In the genomic region with DNA sequence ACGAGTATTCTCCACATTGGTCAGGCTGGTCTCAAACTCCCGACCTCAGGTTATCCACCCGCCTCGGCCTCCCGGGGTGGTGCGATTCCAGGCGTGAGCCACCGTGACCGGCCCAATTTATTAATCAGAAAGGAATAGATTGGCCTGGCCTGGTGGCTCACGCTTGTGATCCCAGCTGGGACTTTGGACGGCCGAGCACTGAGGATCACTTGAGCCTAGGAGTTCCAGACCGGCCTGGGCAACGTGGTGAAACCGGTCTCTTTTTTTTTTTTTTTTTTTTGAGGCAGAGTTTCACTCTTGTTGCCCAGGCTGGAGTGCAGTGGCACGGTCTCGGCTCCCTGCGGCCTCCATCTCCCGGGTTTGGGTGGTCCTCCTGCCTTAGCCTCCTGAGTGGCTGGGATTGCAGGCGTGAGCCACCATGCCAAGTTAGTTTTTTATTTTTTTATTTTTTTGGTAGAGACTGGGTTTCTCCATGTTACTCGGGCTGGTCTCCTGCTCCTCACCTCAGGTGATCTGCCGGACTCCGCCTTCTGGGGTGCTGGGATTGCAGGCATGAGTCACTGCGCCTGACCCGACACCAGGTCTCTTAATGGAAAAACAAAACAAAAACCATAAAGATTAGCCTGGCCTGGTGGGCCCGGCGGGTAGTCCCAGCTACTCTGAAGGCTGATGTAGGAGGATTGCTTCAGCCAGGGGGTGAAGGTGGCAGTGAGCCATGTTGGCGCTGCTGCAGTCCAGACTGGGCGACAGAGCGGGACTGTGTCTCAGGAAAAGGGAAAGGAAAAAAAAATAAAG, we compare ENCODE assay signal across 8 cellular contexts.
DNase-seq lines count a peak whose midpoint lies in the region; ATAC-seq and TF ChIP-seq lines count a peak whose summit lies in the region.
"Not testable (repeated sequence)": the region's sequence is repeated elsewhere in the genome, so short reads cannot be mapped to it uniquely, and the experiment has no call there.

No MANE protein-coding gene starts in this region.

- not testable (repeated sequence) for H3T11ph ChIP-seq in H9 (ENCODE audit: low read length)

- not testable (repeated sequence) for H3K27ac Mint-ChIP-seq in H9
- peak overlapping the region; percentile 66 for H3K27ac Mint-ChIP-seq in MCF 10A (ENCODE audit: low read depth, unreplicated experiment)

- H3K27me3 Mint-ChIP-seq in H9 (ENCODE audit: low read depth); MCF 10A (ENCODE audit: insufficient read depth, unreplicated experiment): not testable (repeated sequence)

- H2BK15ac ChIP-seq in H9 (ENCODE audit: low read depth, low read length); mesendoderm (replicated peaks; ENCODE audit: low read depth): not testable (repeated sequence)

- not testable (repeated sequence) for H4K8ac ChIP-seq in H9 (replicated peaks; ENCODE audit: insufficient read length, low read depth, low read length); mesendoderm (ENCODE audit: low read depth, low read length)

- H4K20me1 ChIP-seq in H9 (ENCODE audit: control insufficient read depth, insufficient read depth, insufficient read length) = not testable (repeated sequence)

- not testable (repeated sequence) for H3K23me2 ChIP-seq in H9 (ENCODE audit: insufficient read length, low read depth, low read length, poor library complexity, severe bottlenecking)

- H3K27ac ChIP-seq in H9 (ENCODE audit: insufficient read length, low read depth, low read length); RWPE2 (ENCODE audit: poor library complexity, severe bottlenecking); mesendoderm (ENCODE audit: low read depth, low read length): not testable (repeated sequence)

- BruUV-seq in MCF 10A (replicated peaks; lab: Mats Ljungman, UMichigan) = not testable (repeated sequence)

- CTCF ChIA-PET in GM10248 (lab: Yijun Ruan, JAX); MCF 10A (lab: Yijun Ruan, JAX): not testable (repeated sequence)

- H3K9me3 Mint-ChIP-seq in H9; MCF 10A (ENCODE audit: unreplicated experiment): not testable (repeated sequence)

- not testable (repeated sequence) for H4K91ac ChIP-seq in H9 (ENCODE audit: insufficient read length, low read depth, low read length)

- H2AK5ac ChIP-seq in H9 (ENCODE audit: insufficient read length, low read length); mesendoderm (ENCODE audit: low read length): not testable (repeated sequence)

- not testable (repeated sequence) for H3K27me3 ChIP-seq in H9 (ENCODE audit: insufficient read depth, low read length); RWPE2 (ENCODE audit: insufficient read depth, poor library complexity, severe bottlenecking); mesendoderm (ENCODE audit: insufficient read depth, low read length, poor library complexity)

- not testable (repeated sequence) for H2AFZ ChIP-seq in H9 (ENCODE audit: low read length)

- not testable (repeated sequence) for H3K79me1 ChIP-seq in H9 (ENCODE audit: insufficient read depth, low read depth, low read length, poor library complexity, severe bottlenecking); mesendoderm (ENCODE audit: low read length)

- H3K36me3 Mint-ChIP-seq in H9 (ENCODE audit: insufficient read depth in 1 of 3, low read depth in 3 of 3); MCF 10A (ENCODE audit: insufficient read depth, unreplicated experiment): not testable (repeated sequence)

- H4K5ac ChIP-seq in H9 (ENCODE audit: insufficient read length, low read depth, low read length); mesendoderm (ENCODE audit: low read length): not testable (repeated sequence)

- intact Hi-C loops in MCF 10A (cut with micrococcal nuclease) = not testable (repeated sequence)

- TF ChIP-seq CTCF in GM10248 (IDR thresholded peaks at IDR 0.05; ENCODE audit: control extremely low read depth, extremely low read depth, low read depth, missing control alignments); H9 (conservative IDR thresholded peaks at IDR 0.05); RWPE2 (IDR thresholded peaks at IDR 0.05; ENCODE audit: poor library complexity, severe bottlenecking); MCF 10A (IDR thresholded peaks at IDR 0.05; ENCODE audit: unreplicated experiment): not testable (repeated sequence)

- not testable (repeated sequence) for H3K36me3 ChIP-seq in RWPE2 (ENCODE audit: low read depth); mesendoderm (ENCODE audit: control insufficient read depth, insufficient read depth, low read length)

- POLR2A ChIA-PET in GM10248 (lab: Yijun Ruan, JAX); MCF 10A (lab: Yijun Ruan, JAX): not testable (repeated sequence)

- H3K56ac ChIP-seq in H9 (ENCODE audit: insufficient read length, low read depth, low read length); mesendoderm (ENCODE audit: low read length): not testable (repeated sequence)

- not testable (repeated sequence) for H2BK20ac ChIP-seq in H9 (ENCODE audit: low read depth, low read length, poor library complexity, severe bottlenecking)

- H3K23ac ChIP-seq in H9 (ENCODE audit: insufficient read length, low read depth, low read length); mesendoderm (ENCODE audit: low read length): not testable (repeated sequence)

- H3K4me3 ChIP-seq in RWPE2 (ENCODE audit: severe bottlenecking); mesendoderm (ENCODE audit: low read length): not testable (repeated sequence)

- H3K79me2 ChIP-seq in H9 (ENCODE audit: insufficient read depth, low read length); mesendoderm (ENCODE audit: control insufficient read depth, insufficient read depth, low read length): not testable (repeated sequence)

- H2BK5ac ChIP-seq in H9 (ENCODE audit: insufficient read length, low read length); mesendoderm (ENCODE audit: low read length): not testable (repeated sequence)

- not testable (repeated sequence) for H3K4me3 Mint-ChIP-seq in H9
- peak overlapping the region; percentile 63 for H3K4me3 Mint-ChIP-seq in MCF 10A (ENCODE audit: unreplicated experiment)

- not testable (repeated sequence) for H3K4me1 ChIP-seq in H9 (ENCODE audit: insufficient read depth, low read length); RWPE2 (ENCODE audit: insufficient read depth, poor library complexity, severe bottlenecking); mesendoderm (ENCODE audit: control insufficient read depth, low read depth, low read length)

- not testable (repeated sequence) for H2BK12ac ChIP-seq in H9 (ENCODE audit: insufficient read length, low read depth, low read length)

- ATAC-seq in RWPE2 (ENCODE audit: low read depth) = not testable (repeated sequence)

- not testable (repeated sequence) for H2BK120ac ChIP-seq in H9 (ENCODE audit: low read depth, low read length, poor library complexity, severe bottlenecking); mesendoderm (ENCODE audit: low read depth, low read length)

- WGBS in H9 (ENCODE audit: extremely low coverage, insufficient read length, low lambda C conversion rate) = no CpG with 5 or more reads among the region's 30 CpGs
- WGBS in mesendoderm (ENCODE audit: extremely low coverage, insufficient coverage, low lambda C conversion rate) = no CpG with 5 or more reads among the region's 30 CpGs

- not testable (repeated sequence) for H3K14ac ChIP-seq in H9 (ENCODE audit: insufficient read depth, low read length)

- not testable (repeated sequence) for H3K4ac ChIP-seq in H9 (ENCODE audit: low read depth, low read length); mesendoderm (ENCODE audit: low read depth, low read length)

- not testable (repeated sequence) for H3K9ac ChIP-seq in H9 (ENCODE audit: extremely low read depth, insufficient read length, low read length); mesendoderm (ENCODE audit: low read length)

- DNase-seq in A172 (ENCODE audit: low spot score) (peak; percentile 19), GM10248 (ENCODE audit: extremely low spot score) (peak; percentile 0), H9 (peak; percentile 37), LoVo (ENCODE audit: low spot score) (peak; percentile 61), RWPE2 (ENCODE audit: low spot score) (peak; percentile 50), MCF 10A (ENCODE audit: unreplicated experiment) (peak; percentile 48), iPS-NIHi11 (ENCODE audit: low spot score) (peak; percentile 11), mesendoderm (peak; percentile 19)

- not testable (repeated sequence) for H3K4me1 Mint-ChIP-seq in H9; MCF 10A (ENCODE audit: insufficient read depth, unreplicated experiment)

- H3K18ac ChIP-seq in H9 (ENCODE audit: insufficient read length, low read depth, low read length); mesendoderm (ENCODE audit: low read length): not testable (repeated sequence)

- H3K9me3 ChIP-seq in H9 (ENCODE audit: control insufficient read depth, low read depth, low read length); RWPE2 (ENCODE audit: severe bottlenecking): not testable (repeated sequence)

- not testable (repeated sequence) for H3K4me2 ChIP-seq in H9 (ENCODE audit: insufficient read depth, insufficient read length, low read length); mesendoderm (ENCODE audit: low read length)

Comparison
In these comparisons a context has a peak if more than half of its experiments do, and no peak if none do; other contexts are left out.
1. DNase-seq: peak in every context shown above with its lines; median percentile 61 in LoVo; 50 in RWPE2; 48 in MCF 10A; 37 in H9; 19 in A172; 19 in mesendoderm; 11 in iPS-NIHi11; 0 in GM10248.